Comparison of ENCODE assay signal across 9 cellular contexts in the genomic region with DNA sequence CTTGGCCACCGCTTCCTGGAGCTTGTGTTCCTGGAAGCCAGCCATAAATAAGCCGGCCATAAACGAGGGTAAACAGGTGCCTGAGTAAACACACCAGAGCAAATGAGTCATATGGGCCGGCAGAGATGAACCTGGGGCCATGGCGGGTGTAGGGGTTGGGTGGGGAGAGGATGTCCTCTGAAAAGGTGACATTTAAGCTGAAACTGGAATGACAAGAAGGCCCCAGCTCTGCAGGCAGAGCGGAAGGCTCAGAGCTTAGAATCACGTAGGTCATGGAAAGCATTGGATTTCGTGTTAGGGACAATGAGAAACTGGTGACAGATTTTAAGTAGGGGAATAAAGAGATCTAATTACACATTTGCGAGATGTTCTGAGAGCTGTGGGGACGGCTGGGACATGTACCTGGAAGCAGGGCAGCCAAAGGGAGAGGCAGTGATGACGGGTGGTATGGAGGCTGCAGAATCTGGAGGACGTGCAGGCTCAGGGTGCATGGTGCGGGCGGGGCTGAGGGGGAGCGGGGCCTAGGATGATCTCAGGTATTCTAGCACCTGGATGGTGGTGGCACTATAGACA. TPM values are rescaled to one million over a fixed set of nuclear protein-coding genes. Genes with fewer than 3 reads are reported as not detected.
DNase-seq lines count a peak whose midpoint lies in the region; ATAC-seq and TF ChIP-seq lines count a peak whose summit lies in the region.
"Had no signal": no experiment of that assay in that cellular context is flagged by ENCODE, and none has a peak within 500 bp of the region (broad histone marks: within the 10 kb centered on the region; RNA-seq: fewer than 3 reads in every experiment).

No MANE protein-coding gene starts in this region.

- no peaks in the 10 kb centered on the region for H4K20me1 ChIP-seq in H9 (ENCODE audit: control insufficient read depth, insufficient read depth, insufficient read length)

- no peak overlapping the region for H2AFZ ChIP-seq in H9 (ENCODE audit: low read length)

- H3K14ac ChIP-seq in H9 (ENCODE audit: insufficient read depth, low read length), result no peak overlapping the region

- no peak overlapping the region for H3T11ph ChIP-seq in H9 (ENCODE audit: low read length)

- TF ChIP-seq CTCF in 22Rv1 (IDR thresholded peaks at IDR 0.05), result no peak
- no peak for TF ChIP-seq CTCF in H9 (conservative IDR thresholded peaks at IDR 0.05)
- TF ChIP-seq CTCF in left lung (IDR thresholded peaks at IDR 0.05), result no peak

- H2BK20ac ChIP-seq in H9 (ENCODE audit: low read depth, low read length, poor library complexity, severe bottlenecking), result no peak overlapping the region

- H3K36me3 ChIP-seq in SJCRH30, result no peaks in the 10 kb centered on the region
- peaks cover 0 to 41% of the 10 kb centered on the region in 2 donors for H3K36me3 ChIP-seq in left lung

- H3K4me3 ChIP-seq in SJCRH30 (peak overlapping the region; percentile 46), left lung (no peak overlapping the region)

- H4K8ac ChIP-seq in H9 (replicated peaks; ENCODE audit: insufficient read length, low read depth, low read length), result no peak overlapping the region

- H3K27ac Mint-ChIP-seq in H9, result peak overlapping the region; percentile 93 to 98 (median 98); a peak in 5 of 7 replicates
- H3K27ac Mint-ChIP-seq: activated naive CD8-positive, alpha-beta T cell treated with anti-CD3 and anti-CD28 coated beads, Interleukin-2, amount 50 U/mL, for 24 hours had no signal

- peak overlapping the region in 1 of 2 experiments; percentile 25; a peak in 1 of 5 replicates for H3K4me3 Mint-ChIP-seq in H9
- H3K4me3 Mint-ChIP-seq: activated naive CD8-positive, alpha-beta T cell treated with anti-CD3 and anti-CD28 coated beads, Interleukin-2, amount 50 U/mL, for 24 hours had no signal

- H2BK120ac ChIP-seq in H9 (ENCODE audit: low read depth, low read length, poor library complexity, severe bottlenecking), result no peak overlapping the region

- H4K91ac ChIP-seq in H9 (ENCODE audit: insufficient read length, low read depth, low read length), result peak overlapping the region; percentile 24

- no peaks in the 10 kb centered on the region for H3K79me1 ChIP-seq in H9 (ENCODE audit: insufficient read depth, low read depth, low read length, poor library complexity, severe bottlenecking)

- intact Hi-C loops in left lung (cut with DNase I), result no loop called here

- ATAC-seq in left lung (peak; percentile 22), HG02571 (IDR thresholded peaks at IDR 0.05; ENCODE audit: unreplicated experiment) (no peak)
- ATAC-seq: activated naive CD8-positive, alpha-beta T cell treated with anti-CD3 and anti-CD28 coated beads, Interleukin-2, amount 50 U/mL, for 24 hours had no signal

- peaks cover 3% of the 10 kb centered on the region for H3K4me1 ChIP-seq in H9 (ENCODE audit: insufficient read depth, low read length)
- peaks cover 21% of the 10 kb centered on the region for H3K4me1 ChIP-seq in SJCRH30
- H3K4me1 ChIP-seq in left lung, result no peaks in the 10 kb centered on the region

- H3K4ac ChIP-seq in H9 (ENCODE audit: low read depth, low read length), result no peak overlapping the region

- no CpG with 5 or more reads among the region's 15 CpGs for WGBS in H9 (ENCODE audit: extremely low coverage, insufficient read length, low lambda C conversion rate)

- H3K23me2 ChIP-seq in H9 (ENCODE audit: insufficient read length, low read depth, low read length, poor library complexity, severe bottlenecking), result no peaks in the 10 kb centered on the region

- H3K27me3 ChIP-seq in H9 (ENCODE audit: insufficient read depth, low read length) (no peaks in the 10 kb centered on the region), SJCRH30 (no peaks in the 10 kb centered on the region), left lung (no peaks in the 10 kb centered on the region)

- H2BK5ac ChIP-seq in H9 (ENCODE audit: insufficient read length, low read length), result no peak overlapping the region

- H3K9ac ChIP-seq in H9 (ENCODE audit: extremely low read depth, insufficient read length, low read length), result no peak overlapping the region

- H3K27ac ChIP-seq in 22Rv1, result peak overlapping the region; percentile 95
- no peak overlapping the region for H3K27ac ChIP-seq in H9 (ENCODE audit: insufficient read length, low read depth, low read length)
- peak overlapping the region; percentile 93 for H3K27ac ChIP-seq in SJCRH30
- H3K27ac ChIP-seq in left lung, result no peak overlapping the region

- no peak overlapping the region for H3K56ac ChIP-seq in H9 (ENCODE audit: insufficient read length, low read depth, low read length)

- H3K23ac ChIP-seq in H9 (ENCODE audit: insufficient read length, low read depth, low read length), result no peak overlapping the region

- no peaks in the 10 kb centered on the region for H3K27me3 Mint-ChIP-seq in H9 (ENCODE audit: low read depth)
- H3K27me3 Mint-ChIP-seq: activated naive CD8-positive, alpha-beta T cell treated with anti-CD3 and anti-CD28 coated beads, Interleukin-2, amount 50 U/mL, for 24 hours had no signal

- no peak for DNase-seq in H9
- peak; percentile 73 to 82 for DNase-seq in SJCRH30
- no peak for DNase-seq in left lung
- DNase-seq in putamen (ENCODE audit: low spot score), result no peak
- no peak for DNase-seq in retina
- DNase-seq in hippocampal formation (lab: John Stamatoyannopoulos, UW), result no peak
- DNase-seq: activated naive CD8-positive, alpha-beta T cell treated with anti-CD3 and anti-CD28 coated beads, Interleukin-2, amount 50 U/mL, for 24 hours had no signal

- H2BK15ac ChIP-seq in H9 (ENCODE audit: low read depth, low read length), result no peak overlapping the region

- peak overlapping the region; percentile 15 for H3K18ac ChIP-seq in H9 (ENCODE audit: insufficient read length, low read depth, low read length)

- H2BK12ac ChIP-seq in H9 (ENCODE audit: insufficient read length, low read depth, low read length), result no peak overlapping the region

- no peak overlapping the region for H3K4me2 ChIP-seq in H9 (ENCODE audit: insufficient read depth, insufficient read length, low read length)

- H3K9me3 Mint-ChIP-seq in H9, result no peaks in the 10 kb centered on the region
- H3K9me3 Mint-ChIP-seq: activated naive CD8-positive, alpha-beta T cell treated with anti-CD3 and anti-CD28 coated beads, Interleukin-2, amount 50 U/mL, for 24 hours had no signal

- H3K9me3 ChIP-seq in H9 (ENCODE audit: control insufficient read depth, low read depth, low read length) (no peaks in the 10 kb centered on the region), SJCRH30 (replicated peaks) (no peaks in the 10 kb centered on the region), left lung (no peaks in the 10 kb centered on the region)

- no peak overlapping the region for H2AK5ac ChIP-seq in H9 (ENCODE audit: insufficient read length, low read length)

- no peak overlapping the region for H4K5ac ChIP-seq in H9 (ENCODE audit: insufficient read length, low read depth, low read length)

- H3K36me3 Mint-ChIP-seq in H9 (ENCODE audit: insufficient read depth in 1 of 3, low read depth in 3 of 3), result peaks cover 0 to 4% (median under 1%) of the 10 kb centered on the region in 3 experiments; a peak in 5 of 7 replicates

- H3K79me2 ChIP-seq in H9 (ENCODE audit: insufficient read depth, low read length), result no peaks in the 10 kb centered on the region

- H3K4me1 Mint-ChIP-seq in H9, result peaks cover 42 to 45% of the 10 kb centered on the region in 2 experiments
- H3K4me1 Mint-ChIP-seq: activated naive CD8-positive, alpha-beta T cell treated with anti-CD3 and anti-CD28 coated beads, Interleukin-2, amount 50 U/mL, for 24 hours had no signal

RNA-seq across cellular contexts. Expression of a gene that starts 8.1 kb away (rescaled TPM):
- total RNA-seq in H9 (2021) (10.1 and 10.6 TPM in 2 replicates), left lung (10 to 100 TPM; 14.6 to 16.9 TPM)
- 17.4 and 19.3 TPM in 2 replicates for total RNA-seq in SJCRH30 (2014; rRNA removed; shearing (Covaris generic))

RNA-seq across cellular contexts. Expression of a gene that starts 35.0 kb away (rescaled TPM):
- total RNA-seq in H9 (2021), result 9.9 and 10.0 TPM in 2 replicates
- 6.5 and 7.6 TPM in 2 replicates for total RNA-seq in SJCRH30 (2014; rRNA removed; shearing (Covaris generic))
- 1 to 10 TPM; 6.7 to 8.1 TPM for total RNA-seq in left lung

Comparison
In these comparisons a context has a peak if more than half of its experiments do, and no peak if none do; other contexts are left out.
1. H3K27ac ChIP-seq: peak in 22Rv1 (single experiment) and SJCRH30 (single experiment); none in H9 (single experiment) and left lung (0 of 2).
2. DNase-seq: peak in SJCRH30 (2 of 2); none in H9 (single experiment), left lung (0 of 2), putamen (single experiment), retina (single experiment) and hippocampal formation (0 of 2).